ENCODE assay signal across 1 cellular context in the genomic region with DNA sequence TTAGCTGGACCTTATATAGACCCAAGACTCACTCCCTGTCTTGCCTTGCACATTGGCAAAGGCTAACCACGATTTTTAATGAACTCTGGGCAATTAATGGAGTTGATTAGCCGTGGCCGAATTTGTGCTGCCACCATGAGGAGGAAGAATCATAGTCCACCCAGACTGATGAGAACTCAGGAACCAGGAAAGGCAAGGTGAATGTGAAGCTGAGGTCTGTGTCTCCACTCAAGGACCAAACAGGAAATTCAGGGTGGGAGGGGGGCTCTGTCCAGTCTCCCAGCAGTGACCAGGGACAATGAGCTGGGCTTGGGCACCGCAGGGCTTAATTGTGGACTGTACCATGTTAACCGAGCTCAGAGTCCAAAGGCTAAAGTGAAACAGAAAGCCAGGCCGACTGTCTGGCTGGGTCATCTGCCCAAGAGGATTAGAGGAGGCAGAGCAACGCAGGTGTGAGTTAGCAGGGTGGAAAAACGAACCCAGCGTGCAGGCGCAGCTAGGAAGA.
TF ChIP-seq lines count a peak whose summit lies in the region.

No MANE protein-coding gene starts in this region.

TF ChIP-seq in GM23338, 12 proteins besides CTCF, POLR2A, EP300 and RAD21 (continued from another document):
- TF ChIP-seq, protein P1, sequence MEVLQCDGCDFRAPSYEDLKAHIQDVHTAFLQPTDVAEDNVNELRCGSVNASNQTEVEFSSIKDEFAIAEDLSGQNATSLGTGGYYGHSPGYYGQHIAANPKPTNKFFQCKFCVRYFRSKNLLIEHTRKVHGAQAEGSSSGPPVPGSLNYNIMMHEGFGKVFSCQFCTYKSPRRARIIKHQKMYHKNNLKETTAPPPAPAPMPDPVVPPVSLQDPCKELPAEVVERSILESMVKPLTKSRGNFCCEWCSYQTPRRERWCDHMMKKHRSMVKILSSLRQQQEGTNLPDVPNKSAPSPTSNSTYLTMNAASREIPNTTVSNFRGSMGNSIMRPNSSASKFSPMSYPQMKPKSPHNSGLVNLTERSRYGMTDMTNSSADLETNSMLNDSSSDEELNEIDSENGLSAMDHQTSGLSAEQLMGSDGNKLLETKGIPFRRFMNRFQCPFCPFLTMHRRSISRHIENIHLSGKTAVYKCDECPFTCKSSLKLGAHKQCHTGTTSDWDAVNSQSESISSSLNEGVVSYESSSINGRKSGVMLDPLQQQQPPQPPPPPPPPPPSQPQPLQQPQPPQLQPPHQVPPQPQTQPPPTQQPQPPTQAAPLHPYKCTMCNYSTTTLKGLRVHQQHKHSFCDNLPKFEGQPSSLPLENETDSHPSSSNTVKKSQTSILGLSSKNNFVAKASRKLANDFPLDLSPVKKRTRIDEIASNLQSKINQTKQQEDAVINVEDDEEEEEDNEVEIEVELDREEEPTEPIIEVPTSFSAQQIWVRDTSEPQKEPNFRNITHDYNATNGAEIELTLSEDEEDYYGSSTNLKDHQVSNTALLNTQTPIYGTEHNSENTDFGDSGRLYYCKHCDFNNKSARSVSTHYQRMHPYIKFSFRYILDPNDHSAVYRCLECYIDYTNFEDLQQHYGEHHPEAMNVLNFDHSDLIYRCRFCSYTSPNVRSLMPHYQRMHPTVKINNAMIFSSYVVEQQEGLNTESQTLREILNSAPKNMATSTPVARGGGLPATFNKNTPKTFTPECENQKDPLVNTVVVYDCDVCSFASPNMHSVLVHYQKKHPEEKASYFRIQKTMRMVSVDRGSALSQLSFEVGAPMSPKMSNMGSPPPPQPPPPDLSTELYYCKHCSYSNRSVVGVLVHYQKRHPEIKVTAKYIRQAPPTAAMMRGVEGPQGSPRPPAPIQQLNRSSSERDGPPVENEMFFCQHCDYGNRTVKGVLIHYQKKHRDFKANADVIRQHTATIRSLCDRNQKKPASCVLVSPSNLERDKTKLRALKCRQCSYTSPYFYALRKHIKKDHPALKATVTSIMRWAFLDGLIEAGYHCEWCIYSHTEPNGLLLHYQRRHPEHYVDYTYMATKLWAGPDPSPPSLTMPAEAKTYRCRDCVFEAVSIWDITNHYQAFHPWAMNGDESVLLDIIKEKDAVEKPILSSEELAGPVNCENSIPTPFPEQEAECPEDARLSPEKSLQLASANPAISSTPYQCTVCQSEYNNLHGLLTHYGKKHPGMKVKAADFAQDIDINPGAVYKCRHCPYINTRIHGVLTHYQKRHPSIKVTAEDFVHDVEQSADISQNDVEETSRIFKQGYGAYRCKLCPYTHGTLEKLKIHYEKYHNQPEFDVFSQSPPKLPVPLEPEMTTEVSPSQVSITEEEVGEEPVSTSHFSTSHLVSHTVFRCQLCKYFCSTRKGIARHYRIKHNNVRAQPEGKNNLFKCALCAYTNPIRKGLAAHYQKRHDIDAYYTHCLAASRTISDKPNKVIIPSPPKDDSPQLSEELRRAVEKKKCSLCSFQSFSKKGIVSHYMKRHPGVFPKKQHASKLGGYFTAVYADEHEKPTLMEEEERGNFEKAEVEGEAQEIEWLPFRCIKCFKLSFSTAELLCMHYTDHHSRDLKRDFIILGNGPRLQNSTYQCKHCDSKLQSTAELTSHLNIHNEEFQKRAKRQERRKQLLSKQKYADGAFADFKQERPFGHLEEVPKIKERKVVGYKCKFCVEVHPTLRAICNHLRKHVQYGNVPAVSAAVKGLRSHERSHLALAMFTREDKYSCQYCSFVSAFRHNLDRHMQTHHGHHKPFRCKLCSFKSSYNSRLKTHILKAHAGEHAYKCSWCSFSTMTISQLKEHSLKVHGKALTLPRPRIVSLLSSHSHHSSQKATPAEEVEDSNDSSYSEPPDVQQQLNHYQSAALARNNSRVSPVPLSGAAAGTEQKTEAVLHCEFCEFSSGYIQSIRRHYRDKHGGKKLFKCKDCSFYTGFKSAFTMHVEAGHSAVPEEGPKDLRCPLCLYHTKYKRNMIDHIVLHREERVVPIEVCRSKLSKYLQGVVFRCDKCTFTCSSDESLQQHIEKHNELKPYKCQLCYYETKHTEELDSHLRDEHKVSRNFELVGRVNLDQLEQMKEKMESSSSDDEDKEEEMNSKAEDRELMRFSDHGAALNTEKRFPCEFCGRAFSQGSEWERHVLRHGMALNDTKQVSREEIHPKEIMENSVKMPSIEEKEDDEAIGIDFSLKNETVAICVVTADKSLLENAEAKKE (CRISPR knock-in tag; IDR thresholded peaks at IDR 0.05), result no peak
- no peak for TF ChIP-seq STAT1 (IDR thresholded peaks at IDR 0.05; ENCODE audit: unreplicated experiment)
- TF ChIP-seq NANOG (IDR thresholded peaks at IDR 0.05; ENCODE audit: borderline replicate concordance), result no peak
- no peak for TF ChIP-seq JUNB (IDR thresholded peaks at IDR 0.05; ENCODE audit: unreplicated experiment)
- TF ChIP-seq POLR2AphosphoS5 (IDR thresholded peaks at IDR 0.05; ENCODE audit: low read depth), result no peak
- TF ChIP-seq, protein P2, sequence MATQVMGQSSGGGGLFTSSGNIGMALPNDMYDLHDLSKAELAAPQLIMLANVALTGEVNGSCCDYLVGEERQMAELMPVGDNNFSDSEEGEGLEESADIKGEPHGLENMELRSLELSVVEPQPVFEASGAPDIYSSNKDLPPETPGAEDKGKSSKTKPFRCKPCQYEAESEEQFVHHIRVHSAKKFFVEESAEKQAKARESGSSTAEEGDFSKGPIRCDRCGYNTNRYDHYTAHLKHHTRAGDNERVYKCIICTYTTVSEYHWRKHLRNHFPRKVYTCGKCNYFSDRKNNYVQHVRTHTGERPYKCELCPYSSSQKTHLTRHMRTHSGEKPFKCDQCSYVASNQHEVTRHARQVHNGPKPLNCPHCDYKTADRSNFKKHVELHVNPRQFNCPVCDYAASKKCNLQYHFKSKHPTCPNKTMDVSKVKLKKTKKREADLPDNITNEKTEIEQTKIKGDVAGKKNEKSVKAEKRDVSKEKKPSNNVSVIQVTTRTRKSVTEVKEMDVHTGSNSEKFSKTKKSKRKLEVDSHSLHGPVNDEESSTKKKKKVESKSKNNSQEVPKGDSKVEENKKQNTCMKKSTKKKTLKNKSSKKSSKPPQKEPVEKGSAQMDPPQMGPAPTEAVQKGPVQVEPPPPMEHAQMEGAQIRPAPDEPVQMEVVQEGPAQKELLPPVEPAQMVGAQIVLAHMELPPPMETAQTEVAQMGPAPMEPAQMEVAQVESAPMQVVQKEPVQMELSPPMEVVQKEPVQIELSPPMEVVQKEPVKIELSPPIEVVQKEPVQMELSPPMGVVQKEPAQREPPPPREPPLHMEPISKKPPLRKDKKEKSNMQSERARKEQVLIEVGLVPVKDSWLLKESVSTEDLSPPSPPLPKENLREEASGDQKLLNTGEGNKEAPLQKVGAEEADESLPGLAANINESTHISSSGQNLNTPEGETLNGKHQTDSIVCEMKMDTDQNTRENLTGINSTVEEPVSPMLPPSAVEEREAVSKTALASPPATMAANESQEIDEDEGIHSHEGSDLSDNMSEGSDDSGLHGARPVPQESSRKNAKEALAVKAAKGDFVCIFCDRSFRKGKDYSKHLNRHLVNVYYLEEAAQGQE (IDR thresholded peaks at IDR 0.05; ENCODE audit: unreplicated experiment), result no peak
